ENCODE assay signal across 8 cellular contexts in the genomic region with DNA sequence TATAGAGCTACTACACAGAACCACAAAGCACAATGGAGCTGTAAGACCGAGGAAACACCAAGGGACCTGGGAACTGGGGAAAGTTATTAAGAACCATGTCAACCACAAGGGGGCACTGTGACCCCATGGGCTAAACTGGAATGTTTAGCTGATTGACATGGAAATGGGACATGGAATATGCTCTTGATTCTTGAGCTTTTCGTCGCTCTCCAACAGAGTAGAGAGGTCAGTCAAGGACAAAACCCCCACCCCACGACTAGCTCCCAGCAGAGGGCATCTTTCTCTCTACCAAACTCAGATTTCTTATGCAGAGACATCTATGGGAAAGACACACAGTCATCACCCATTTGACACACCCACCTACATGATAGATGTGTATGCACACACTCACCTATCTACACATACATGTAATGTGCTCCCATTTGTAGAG. TPM values are rescaled to one million over a fixed set of nuclear protein-coding genes. Genes with fewer than 3 reads are reported as not detected.
DNase-seq lines count a peak whose midpoint lies in the region; ATAC-seq lines count a peak whose summit lies in the region.

No MANE protein-coding gene starts in this region.

- H3K27me3 Mint-ChIP-seq in CD4-positive, alpha-beta memory T cell: peaks cover 7 to 9% of the 10 kb centered on the region in 2 donors

- H3K27ac Mint-ChIP-seq in CD4-positive, alpha-beta memory T cell: peak overlapping the region in 2 of 7 donors; percentile 63 to 72

- no peaks in the 10 kb centered on the region for H3K4me1 Mint-ChIP-seq in CD4-positive, alpha-beta memory T cell

- H3K27ac ChIP-seq in CD4-positive, alpha-beta memory T cell (ENCODE audit: low read depth, low read length): no peak overlapping the region

- POLR2A ChIA-PET in CD4-positive, alpha-beta memory T cell (lab: Charles Lee; ENCODE audit: partially characterized antibody): interaction anchor here (0.6 to 5.4 kb wide), 12 partner anchors 9 to 89 kb away, joined by 3 to 52 read pairs (median 7); partner anchors contain the start of gene NDRG2

- peaks cover 21 to 29% of the 10 kb centered on the region in 2 donors for H3K36me3 Mint-ChIP-seq in CD4-positive, alpha-beta memory T cell

- H3K4me1 ChIP-seq in CD4-positive, alpha-beta memory T cell (ENCODE audit: insufficient read depth, low read length): no peaks in the 10 kb centered on the region

- peaks cover 5% of the 10 kb centered on the region for H3K27me3 ChIP-seq in CD4-positive, alpha-beta memory T cell (ENCODE audit: insufficient read depth, low read length)

- H3K4me3 Mint-ChIP-seq in CD4-positive, alpha-beta memory T cell: no peak overlapping the region

- ATAC-seq in HG02759 (IDR thresholded peaks at IDR 0.05; ENCODE audit: unreplicated experiment) (peak; percentile 66), GM21528 (IDR thresholded peaks at IDR 0.05; ENCODE audit: low FRiP score, unreplicated experiment) (no peak)
- peak; percentile 64 to 68 for ATAC-seq in activated CD4-positive, CD25-positive, alpha-beta regulatory T cell treated with anti-CD3 and anti-CD28 coated beads, Interleukin-2, amount 50 U/mL, for 24 hours

- no peak overlapping the region for H3K4me3 ChIP-seq in CD4-positive, alpha-beta memory T cell (ENCODE audit: low read length in 2 of 2)

- DNase-seq in CD4-positive, alpha-beta memory T cell: peak; percentile 69 to 81 (median 76)
- DNase-seq in NCI-H460 (ENCODE audit: extremely low read depth, low read depth): peak; percentile 87
- DNase-seq in central memory CD4-positive, alpha-beta T cell: peak; percentile 74
- DNase-seq in kidney glomerular epithelial cell (lab: John Stamatoyannopoulos, UW): peak; percentile 65
- peak; percentile 70 to 84 for DNase-seq in stimulated activated CD4-positive, alpha-beta T cell treated with anti-CD3 and anti-CD28 coated beads, Interleukin-1b, Interleukin-23, amount 100 ng/mL, for 4 hours (ENCODE audit: low read depth in 2 of 2)

- H3K36me3 ChIP-seq in CD4-positive, alpha-beta memory T cell (ENCODE audit: insufficient read depth, low read length): no peaks in the 10 kb centered on the region

- CTCF ChIA-PET in CD4-positive, alpha-beta memory T cell (lab: Charles Lee; ENCODE audit: partially characterized antibody): interaction anchor here (0.6 to 15.6 kb wide), 36 partner anchors 9 to 553 kb away, joined by 3 to 399 read pairs (median 10); partner anchors contain the start of genes ARHGEF40, METTL17, NDRG2 and RNASE13

- intact Hi-C loops in CD4-positive, alpha-beta memory T cell (cut with micrococcal nuclease): loop anchor here (1.0 kb wide), 5 partner anchors 26 to 122 kb away; no protein-coding TSS in a partner anchor

- H3K9me3 Mint-ChIP-seq in CD4-positive, alpha-beta memory T cell: no peaks in the 10 kb centered on the region

- no peaks in the 10 kb centered on the region for H3K9me3 ChIP-seq in CD4-positive, alpha-beta memory T cell (ENCODE audit: control insufficient read depth in 1 of 2, low read length in 2 of 2)

RNA-seq across cellular contexts. Expression of gene NDRG2, which starts 10.1 kb away (rescaled TPM):
- total RNA-seq in CD4-positive, alpha-beta memory T cell: 10 to 100 TPM; 31.9 to 32.4 TPM
- polyA plus RNA-seq in CD4-positive, alpha-beta memory T cell: 10 to 100 TPM; 26.9 to 34.5 TPM
- total RNA-seq in NCI-H460 (2014; rRNA removed; shearing (Covaris generic)): 3.4 and 5.0 TPM in 2 replicates
- polyA plus RNA-seq in NCI-H460 (2014; cell fraction: nucleus; rRNA removed): 13.1 and 23.4 TPM in 2 replicates

RNA-seq across cellular contexts. Expression of gene TPPP2, which starts 15.2 kb away (rescaled TPM):
- total RNA-seq in CD4-positive, alpha-beta memory T cell: not detected
- polyA plus RNA-seq in CD4-positive, alpha-beta memory T cell: not detected
- not detected in 2 replicates for total RNA-seq in NCI-H460 (2014; rRNA removed; shearing (Covaris generic))
- not detected in 2 replicates for polyA plus RNA-seq in NCI-H460 (2014; cell fraction: nucleus; rRNA removed)

RNA-seq across cellular contexts. Expression of gene SLC39A2, which starts 15.7 kb away (rescaled TPM):
- under 1 TPM in 1 of 2 experiments, not detected in 1; 0.67 TPM for total RNA-seq in CD4-positive, alpha-beta memory T cell
- not detected for polyA plus RNA-seq in CD4-positive, alpha-beta memory T cell
- total RNA-seq in NCI-H460 (2014; rRNA removed; shearing (Covaris generic)): not detected in 2 replicates
- not detected in 2 replicates for polyA plus RNA-seq in NCI-H460 (2014; cell fraction: nucleus; rRNA removed)

RNA-seq across cellular contexts. Expression of gene RNASE13, which starts 19.8 kb away (rescaled TPM):
- total RNA-seq in CD4-positive, alpha-beta memory T cell: not detected
- polyA plus RNA-seq in CD4-positive, alpha-beta memory T cell: not detected
- total RNA-seq in NCI-H460 (2014; rRNA removed; shearing (Covaris generic)): not detected in 2 replicates
- polyA plus RNA-seq in NCI-H460 (2014; cell fraction: nucleus; rRNA removed): not detected in 2 replicates

RNA-seq across cellular contexts. Expression of gene METTL17, which starts 25.0 kb away (rescaled TPM):
- total RNA-seq in CD4-positive, alpha-beta memory T cell: 100 to 1,000 TPM; 119 to 125 TPM
- polyA plus RNA-seq in CD4-positive, alpha-beta memory T cell: 10 to 100 TPM; 36.9 to 42.0 TPM
- total RNA-seq in NCI-H460 (2014; rRNA removed; shearing (Covaris generic)): 76.6 and 80.5 TPM in 2 replicates
- polyA plus RNA-seq in NCI-H460 (2014; cell fraction: nucleus; rRNA removed): 719 and 748 TPM in 2 replicates
